9 cellular contexts compared by ENCODE assay signal in the genomic region with DNA sequence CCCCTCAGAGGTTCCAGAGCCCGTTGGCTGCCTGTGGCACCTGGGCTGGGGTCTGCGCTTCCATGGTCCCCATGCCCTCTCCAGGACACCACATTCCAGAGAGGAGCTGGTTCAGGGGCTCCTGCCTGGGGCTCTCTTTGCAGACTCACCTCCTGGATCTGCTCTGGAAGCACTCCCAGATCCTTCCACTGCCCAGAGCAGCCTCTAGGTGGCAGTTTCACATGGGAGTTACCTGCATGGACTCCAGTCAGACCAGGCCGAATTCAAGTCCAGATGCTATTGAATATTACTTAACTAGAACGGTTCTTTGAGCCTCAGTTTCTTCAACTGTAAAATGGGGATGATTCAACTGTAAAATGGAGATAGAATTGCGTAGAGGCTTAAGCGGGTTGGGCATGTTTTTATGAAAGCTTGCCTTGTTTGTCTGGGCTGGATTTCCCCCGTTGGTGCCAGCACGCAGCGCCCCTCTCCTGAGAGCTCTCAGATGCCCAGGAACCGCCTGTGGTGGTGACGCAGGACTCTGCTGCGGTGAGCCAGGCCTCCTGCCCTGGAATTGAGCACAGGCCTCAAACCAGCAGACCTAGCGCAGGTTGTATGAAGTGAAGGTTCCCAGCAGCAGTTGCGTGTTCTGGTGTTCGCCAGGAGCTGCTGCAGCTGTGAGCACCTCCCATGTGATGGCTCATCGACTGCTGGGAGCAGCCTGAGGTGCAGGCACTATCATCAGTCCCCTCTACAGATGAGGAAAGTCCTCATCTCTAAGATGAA. TPM values are rescaled to one million over a fixed set of nuclear protein-coding genes. Genes with fewer than 3 reads are reported as not detected.
DNase-seq lines count a peak whose midpoint lies in the region; ATAC-seq, FAIRE-seq and TF ChIP-seq lines count a peak whose summit lies in the region.
"Had no signal": no experiment of that assay in that cellular context is flagged by ENCODE, and none has a peak within 500 bp of the region (broad histone marks: within the 10 kb centered on the region; RNA-seq: fewer than 3 reads in every experiment).

No MANE protein-coding gene starts in this region.

- H3K4me1 ChIP-seq in thyroid gland, result no peaks in the 10 kb centered on the region

- no peak for TF ChIP-seq POLR2A in thyroid gland (IDR thresholded peaks at IDR 0.05)

- no peaks in the 10 kb centered on the region for H3K9me3 Mint-ChIP-seq in activated T-helper 17 cell treated with anti-CD3 and anti-CD28 coated beads, Interleukin-2, amount 50 U/mL, for 72 hours

- WGBS in thyroid gland, 2 donors, result 73 to 84% methylated on average over 13 to 14 of the region's 16 CpGs

- intact Hi-C loops in thyroid gland (cut with DNase I), result no loop called here

- ATAC-seq in activated T-helper 17 cell treated with anti-CD3 and anti-CD28 coated beads, Interleukin-2, amount 50 U/mL, for 72 hours (replicated peaks), result peak; percentile 34

- H3K36me3 ChIP-seq in thyroid gland, result no peaks in the 10 kb centered on the region
- H3K36me3 ChIP-seq: BLaER1 treated with 17β-estradiol and CSF1 and Interleukin-3, amounts not matched to agents 10 nM and 100 nM had no signal

- H3K9me3 ChIP-seq in thyroid gland, result no peaks in the 10 kb centered on the region
- H3K9me3 ChIP-seq: BLaER1 treated with 17β-estradiol and CSF1 and Interleukin-3, amounts not matched to agents 10 nM and 100 nM had no signal

- H3K36me3 Mint-ChIP-seq in activated T-helper 17 cell treated with anti-CD3 and anti-CD28 coated beads, Interleukin-2, amount 50 U/mL, for 72 hours (ENCODE audit: low read depth), result no peaks in the 10 kb centered on the region

- H3K27ac ChIP-seq in thyroid gland, result no peak overlapping the region
- H3K27ac ChIP-seq: BLaER1 treated with 17β-estradiol and CSF1 and Interleukin-3, amounts not matched to agents 10 nM and 100 nM had no signal

- H3K27me3 ChIP-seq in thyroid gland, result no peaks in the 10 kb centered on the region

- peaks cover 5% of the 10 kb centered on the region for H3K27me3 Mint-ChIP-seq in activated T-helper 17 cell treated with anti-CD3 and anti-CD28 coated beads, Interleukin-2, amount 50 U/mL, for 72 hours

- no peak overlapping the region for H3K4me3 ChIP-seq in thyroid gland (replicated peaks in 1 of 3)
- H3K4me3 ChIP-seq: BLaER1 treated with 17β-estradiol and CSF1 and Interleukin-3, amounts not matched to agents 10 nM and 100 nM had no signal

- peak; percentile 20 to 59 (median 24) for DNase-seq in NCI-H1417 (lab: John Stamatoyannopoulos, UW)
- no peak for DNase-seq in NCI-H1417 treated with DMSO at 0.1 percent for 48 hours (lab: John Stamatoyannopoulos, UW)
- peak; percentile 39 for DNase-seq in GM19239 (ENCODE audit: insufficient read length, low spot score)
- peak; percentile 31 for DNase-seq in NCI-H1092 treated with DMSO at 0.1 percent for 48 hours (lab: John Stamatoyannopoulos, UW)
- peak; percentile 73 for DNase-seq in iPS-NIHi7 (ENCODE audit: extremely low spot score)
- DNase-seq in thyroid gland, result peak; percentile 43 to 61
- DNase-seq in activated CD8-positive, alpha-beta memory T cell treated with anti-CD3 and anti-CD28 coated beads for 24 hours, result no peak

- no peak overlapping the region for H3K27ac Mint-ChIP-seq in activated T-helper 17 cell treated with anti-CD3 and anti-CD28 coated beads, Interleukin-2, amount 50 U/mL, for 72 hours

- H3K4me1 Mint-ChIP-seq in activated T-helper 17 cell treated with anti-CD3 and anti-CD28 coated beads, Interleukin-2, amount 50 U/mL, for 72 hours, result no peaks in the 10 kb centered on the region

- peak in 5 of 6 experiments; percentile 20 to 66 (median 52) for TF ChIP-seq CTCF in thyroid gland (IDR thresholded peaks at IDR 0.05)

- no peak overlapping the region for H3K4me3 Mint-ChIP-seq in activated T-helper 17 cell treated with anti-CD3 and anti-CD28 coated beads, Interleukin-2, amount 50 U/mL, for 72 hours

- FAIRE-seq in GM19239 (lab: Jason Lieb, UNC), result no peak

RNA-seq across cellular contexts. Expression of gene LMO1, which starts 44.2 kb away (rescaled TPM):
- not detected for total RNA-seq in activated T-helper 17 cell treated with anti-CD3 and anti-CD28 coated beads, Interleukin-2, amount 50 U/mL, for 72 hours
- total RNA-seq in thyroid gland, result under 1 TPM in 1 of 4 donors, not detected in 3; 0.59 TPM

RNA-seq across cellular contexts. Expression of gene RIC3, which starts 50.6 kb away (rescaled TPM):
- total RNA-seq in activated T-helper 17 cell treated with anti-CD3 and anti-CD28 coated beads, Interleukin-2, amount 50 U/mL, for 72 hours, result 10 to 100 TPM; 11.5 to 13.4 TPM
- total RNA-seq in thyroid gland, result 10 to 100 TPM; 38.2 to 96.9 (median 46.9) TPM

Comparison
In these comparisons a context has a peak if more than half of its experiments do, and no peak if none do; other contexts are left out.
1. DNase-seq: peak in NCI-H1417 (3 of 3), GM19239 (single experiment), NCI-H1092 treated with DMSO at 0.1 percent for 48 hours (single experiment), iPS-NIHi7 (single experiment) and thyroid gland (2 of 2); none in NCI-H1417 treated with DMSO at 0.1 percent for 48 hours (single experiment) and activated CD8-positive, alpha-beta memory T cell treated with anti-CD3 and anti-CD28 coated beads for 24 hours (single experiment).